ENCODE assay signal across 10 cellular contexts in the genomic region with DNA sequence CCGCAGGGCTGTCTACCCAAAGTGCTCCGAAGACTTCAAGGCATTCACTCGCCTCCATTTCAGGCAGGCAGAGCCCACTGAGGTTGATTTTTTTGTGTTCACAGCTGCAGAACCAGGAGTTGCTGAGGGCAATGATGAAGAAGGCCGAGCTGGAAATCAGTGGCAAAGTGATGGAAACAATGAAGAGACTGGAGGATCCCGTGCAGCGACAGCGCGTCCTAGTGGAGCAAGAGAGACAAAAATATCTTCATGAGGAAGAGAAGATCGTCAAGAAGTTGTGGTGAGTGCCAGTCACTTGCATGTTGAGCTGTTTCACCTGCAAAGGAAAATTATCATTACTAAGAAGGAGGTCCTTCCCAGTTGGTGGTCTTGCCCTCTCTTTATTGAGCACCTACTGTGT.
A peak's percentile ranks its signal among the peaks of the same experiment; 100 is the strongest.
DNase-seq lines count a peak whose midpoint lies in the region; ATAC-seq, FAIRE-seq and TF ChIP-seq lines count a peak whose summit lies in the region.
"Had no signal": no experiment of that assay in that cellular context is flagged by ENCODE, and none has a peak within 500 bp of the region (broad histone marks: within the 10 kb centered on the region; RNA-seq: fewer than 3 reads in every experiment).

No MANE protein-coding gene starts in this region.

- FAIRE-seq in kidney (lab: Jason Lieb, UNC) = no peak

- no peaks in the 10 kb centered on the region for H3K27me3 ChIP-seq in right cardiac atrium (ENCODE audit: control insufficient read depth, insufficient read depth)

- DNase-seq in AG20443 (ENCODE audit: low spot score) (peak; percentile 36), H4 (ENCODE audit: low spot score) (peak; percentile 6), amniotic epithelial cell (ENCODE audit: low read depth) (peak; percentile 46), kidney (no peak), NCI-H226 (no peak), NK-92 (lab: John Stamatoyannopoulos, UW; ENCODE audit: unreplicated experiment) (no peak), right cardiac atrium (no peak)
- DNase-seq: activated CD4-positive, alpha-beta T cell treated with anti-CD3 and anti-CD28 coated beads for 1 hour; stimulated activated CD4-positive, alpha-beta T cell treated with anti-CD3 and anti-CD28 coated beads, Interleukin-2, amount 100 ng/mL, for 48 hours had no signal

- no peaks in the 10 kb centered on the region for H3K9me3 ChIP-seq in kidney (ENCODE audit: control insufficient read depth in 1 of 2, low read length in 2 of 2)
- no peaks in the 10 kb centered on the region for H3K9me3 ChIP-seq in right cardiac atrium (ENCODE audit: control insufficient read depth, low read length)

- H3K36me3 ChIP-seq in kidney (ENCODE audit: control insufficient read depth in 1 of 2, insufficient read depth in 2 of 2, low read length in 2 of 2) = peaks cover 15 to 26% of the 10 kb centered on the region in 2 donors

- WGBS in right cardiac atrium = 74% methylated on average over 9 of the region's 9 CpGs

- H3K27ac ChIP-seq in kidney (ENCODE audit: low read depth in 2 of 2, low read length in 2 of 2) (no peak overlapping the region), right cardiac atrium (ENCODE audit: low read length) (no peak overlapping the region)

- ATAC-seq in HG03520 (IDR thresholded peaks at IDR 0.05; ENCODE audit: unreplicated experiment) (no peak), right cardiac atrium (no peak)

- H3K9ac ChIP-seq in kidney (ENCODE audit: low read length in 2 of 2) = no peak overlapping the region

- H3K4me3 ChIP-seq in kidney (ENCODE audit: low read length in 2 of 2) (no peak overlapping the region), right cardiac atrium (ENCODE audit: low read length) (no peak overlapping the region)

- peak; percentile 3 for TF ChIP-seq CTCF in kidney (IDR thresholded peaks at IDR 0.05; ENCODE audit: borderline replicate concordance, extremely low read depth, insufficient read depth)

- intact Hi-C loops in kidney (cut with DNase I) (no loop called here), right cardiac atrium (cut with DNase I) (loop anchor here in 3 of 4 donors (10.0 kb wide), 2 partner anchors 308 to 518 kb away; partner anchors contain the start of gene KIAA1217 (in 1 of the 3))

- no peaks in the 10 kb centered on the region for H3K4me1 ChIP-seq in kidney (ENCODE audit: control insufficient read depth in 1 of 2, insufficient read depth in 1 of 2, low read depth in 1 of 2, low read length in 2 of 2)
- H3K4me1 ChIP-seq in right cardiac atrium (ENCODE audit: control insufficient read depth, insufficient read depth, low read length) = no peaks in the 10 kb centered on the region

Comparison
In these comparisons a context has a peak if more than half of its experiments do, and no peak if none do; other contexts are left out.
1. DNase-seq: peak in AG20443 (single experiment), H4 (single experiment) and amniotic epithelial cell (single experiment); none in kidney (single experiment), NCI-H226 (single experiment), NK-92 (single experiment) and right cardiac atrium (0 of 3).